1 cellular context compared by ENCODE assay signal in the genomic region with DNA sequence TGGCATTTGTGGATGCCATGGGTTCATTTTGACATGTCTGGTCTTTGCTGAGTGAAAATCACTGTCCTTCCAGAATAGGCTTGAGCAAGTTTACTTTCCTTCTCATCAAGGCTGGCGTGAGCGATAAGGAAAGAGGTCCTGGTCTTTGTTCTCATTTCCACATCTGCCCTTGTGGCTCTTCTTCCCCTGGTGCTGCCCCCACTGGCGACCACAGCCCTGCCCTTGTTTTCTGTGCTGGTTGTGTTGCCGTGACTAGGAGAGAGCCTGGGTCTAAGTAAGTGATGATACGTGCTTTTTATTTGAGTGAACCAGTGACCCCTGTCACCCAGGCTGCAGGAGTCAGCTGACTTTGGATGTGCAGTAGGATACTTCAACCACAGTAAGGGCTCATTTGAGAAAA.
TF ChIP-seq lines count a peak whose summit lies in the region.

No MANE protein-coding gene starts in this region.

TF ChIP-seq in GM23338, 12 proteins besides CTCF, POLR2A, EP300 and RAD21 (continued from another document):
- TF ChIP-seq JUNB (IDR thresholded peaks at IDR 0.05; ENCODE audit: unreplicated experiment), result no peak
